Comparison of ENCODE assay signal across 13 cellular contexts in the genomic region with DNA sequence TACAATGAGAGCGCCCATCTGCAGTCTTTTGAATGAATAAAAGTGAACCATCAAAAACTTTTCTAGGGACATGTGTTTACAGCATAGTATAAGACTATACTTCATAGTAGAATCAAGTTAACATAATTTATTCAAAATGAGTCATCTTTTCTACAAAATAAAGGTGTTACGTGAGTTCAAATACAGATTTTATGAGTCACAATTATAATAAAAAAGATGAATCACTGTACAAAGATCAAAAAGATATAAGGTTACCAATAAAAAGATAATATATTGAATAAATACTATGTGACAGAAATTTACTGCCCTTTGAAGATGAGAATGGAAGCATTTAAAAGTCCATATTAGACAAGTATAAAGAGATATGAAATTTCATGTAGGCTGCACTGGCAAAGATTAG. TPM values are rescaled to one million over a fixed set of nuclear protein-coding genes. Genes with fewer than 3 reads are reported as not detected.
A peak's percentile ranks its signal among the peaks of the same experiment; 100 is the strongest.
DNase-seq lines count a peak whose midpoint lies in the region; ATAC-seq, FAIRE-seq and TF ChIP-seq lines count a peak whose summit lies in the region.
"Had no signal": no experiment of that assay in that cellular context is flagged by ENCODE, and none has a peak within 500 bp of the region (broad histone marks: within the 10 kb centered on the region; RNA-seq: fewer than 3 reads in every experiment).

No MANE protein-coding gene starts in this region.

- H3K36me3 ChIP-seq in IMR-90 (ENCODE audit: control insufficient read depth, insufficient read depth, low read length) (no peaks in the 10 kb centered on the region), GM12878 (ENCODE audit: control insufficient read depth in 2 of 2, insufficient read depth in 2 of 2, low read length in 1 of 2) (peaks cover 0 to 4% of the 10 kb centered on the region in 2 experiments; a peak in 1 of 4 replicates), neural progenitor cell (peaks cover 3% of the 10 kb centered on the region)
- H3K36me3 ChIP-seq: thoracic aorta had no signal

- no peak for TF ChIP-seq RAD21 in IMR-90 (IDR thresholded peaks at IDR 0.05; ENCODE audit: low read length)
- no peak for TF ChIP-seq RAD21 in GM12878 (IDR thresholded peaks at IDR 0.05; ENCODE audit: insufficient read depth, low read depth, low read length)

- no peak overlapping the region for H3K56ac ChIP-seq in IMR-90 (ENCODE audit: extremely low read depth, insufficient read depth, low read length)

- H3K27me3 Mint-ChIP-seq in neural progenitor cell (ENCODE audit: insufficient read depth, low read depth) = no peaks in the 10 kb centered on the region

- POLR2A ChIA-PET in IMR-90 (lab: Charles Lee; ENCODE audit: unreplicated experiment) (no interaction called here), GM12878 (lab: Charles Lee) (no interaction called here)

- H3K4me3 ChIP-seq in IMR-90 (ENCODE audit: insufficient read depth, low read depth, low read length) (no peak overlapping the region), GM12878 (no peak overlapping the region), neural progenitor cell (peak overlapping the region; percentile 83)
- H3K4me3 ChIP-seq: thoracic aorta had no signal

- RAD21 ChIA-PET in GM12878 (lab: Charles Lee; ENCODE audit: unreplicated experiment) = interaction anchor here (1.0 kb wide), 1 partner anchor 56 kb away, joined by 3 read pairs; no protein-coding TSS in a partner anchor

- peaks cover 3 to 22% of the 10 kb centered on the region in 2 experiments; a peak in 3 of 4 replicates for H3K79me1 ChIP-seq in IMR-90 (ENCODE audit: low read depth in 1 of 2, low read length in 2 of 2)

- H2AFZ ChIP-seq in IMR-90 (replicated peaks; ENCODE audit: low read length, poor library complexity) = no peak overlapping the region
- no peak overlapping the region for H2AFZ ChIP-seq in GM12878 (ENCODE audit: control insufficient read depth, low read depth, low read length)
- no peak overlapping the region for H2AFZ ChIP-seq in neural progenitor cell (replicated peaks)

- H2AK5ac ChIP-seq in IMR-90 (ENCODE audit: low read depth, low read length) = no peak overlapping the region

- no peak for TF ChIP-seq EP300 in GM12878 (IDR thresholded peaks at IDR 0.05; ENCODE audit: borderline replicate concordance in 1 of 2, control insufficient read depth in 1 of 2, low read depth in 2 of 2, low read length in 2 of 2)

- no TSS peak for BruUV-seq in IMR-90 (replicated peaks; lab: Mats Ljungman, UMichigan)
- no TSS peak for BruUV-seq in GM12878 (replicated peaks; lab: Mats Ljungman, UMichigan)

- no peak overlapping the region for H3K27ac Mint-ChIP-seq in neural progenitor cell

- no peak for FAIRE-seq in GM12878 (lab: Jason Lieb, UNC)
- FAIRE-seq: TTC549 had no signal

- TF ChIP-seq POLR2A in IMR-90 (IDR thresholded peaks at IDR 0.05; ENCODE audit: low read depth, low read length) = no peak
- no peak for TF ChIP-seq POLR2A in GM12878 (IDR thresholded peaks at IDR 0.05; ENCODE audit: low read depth, low read length)

- in situ Hi-C loops in IMR-90 (cut with MboI; ENCODE audit: low sequenced_read_pairs) = no loop called here
- in situ Hi-C loops in GM12878 (cut with MboI) = no loop called here

- H3K9ac ChIP-seq in IMR-90 (ENCODE audit: low read depth, low read length) (no peak overlapping the region), GM12878 (ENCODE audit: control insufficient read depth, insufficient read depth, low read length) (no peak overlapping the region), neural progenitor cell (no peak overlapping the region)

- H3K9me1 ChIP-seq in IMR-90 (ENCODE audit: insufficient read depth, low read length) = no peaks in the 10 kb centered on the region

- H3K4me2 ChIP-seq in IMR-90 (ENCODE audit: low read depth, low read length) (no peak overlapping the region; the same call in 1 of the 2 replicates), GM12878 (ENCODE audit: control insufficient read depth, insufficient read depth) (0 out of 2 replicates have a peak overlapping the region, but pooled peaks have one; percentile 52), neural progenitor cell (peak overlapping the region; percentile 82)

- H3K4me3 Mint-ChIP-seq in neural progenitor cell = no peak overlapping the region

- no peak overlapping the region for H2AK9ac ChIP-seq in IMR-90 (replicated peaks; ENCODE audit: low read depth, low read length, poor library complexity)

- H4K20me1 ChIP-seq in IMR-90 (ENCODE audit: insufficient read depth, low read length) = peaks cover 4% of the 10 kb centered on the region; the same call in 1 of the 2 replicates
- H4K20me1 ChIP-seq in GM12878 (ENCODE audit: control insufficient read depth, insufficient read depth) = no peaks in the 10 kb centered on the region
- H4K20me1 ChIP-seq in neural progenitor cell (ENCODE audit: low read depth) = peaks cover 49% of the 10 kb centered on the region

- no peak overlapping the region for H3K4ac ChIP-seq in IMR-90 (ENCODE audit: low read depth, low read length)

- H3K27me3 ChIP-seq in IMR-90 (ENCODE audit: control insufficient read depth, insufficient read depth, low read length) (no peaks in the 10 kb centered on the region), GM12878 (replicated peaks in 1 of 2; ENCODE audit: control insufficient read depth in 2 of 2, insufficient read depth in 2 of 2, low read length in 1 of 2) (no peaks in the 10 kb centered on the region; a peak in 1 of 4 replicates), neural progenitor cell (peaks cover 13% of the 10 kb centered on the region)

- no peak overlapping the region for H4K91ac ChIP-seq in IMR-90 (ENCODE audit: insufficient read depth, low read depth, low read length)

- WGBS in IMR-90 (ENCODE audit: extremely low coverage in 2 of 2, insufficient read length in 1 of 2), 2 experiments = no CpG with 5 or more reads among the region's 2 CpGs
- WGBS in GM12878 (ENCODE audit: insufficient coverage, insufficient replicate concordance, low lambda C conversion rate, missing lambda C conversion rate) = 97% methylated on average over 2 of the region's 2 CpGs

- H3K23ac ChIP-seq in IMR-90 (ENCODE audit: low read depth, low read length) = no peak overlapping the region

- SMC1A ChIA-PET in GM12878 (lab: Charles Lee; ENCODE audit: uncharacterized antibody, unreplicated experiment) = interaction anchor here (0.6 to 0.7 kb wide), 2 partner anchors 38 to 113 kb away, joined by 3 read pairs; no protein-coding TSS in a partner anchor

- dilution Hi-C loops in IMR-90 (cut with HindIII; ENCODE audit: low sequenced_read_pairs, unreplicated experiment) = no loop called here

- ATAC-seq in IMR-90 (ENCODE audit: low read depth) (no peak), GM12878 (no peak), HG03378 (IDR thresholded peaks at IDR 0.05; ENCODE audit: unreplicated experiment) (no peak)

- H3K14ac ChIP-seq in IMR-90 (replicated peaks; ENCODE audit: low read depth, low read length) = no peak overlapping the region

- H3K9me3 ChIP-seq in IMR-90 (ENCODE audit: control insufficient read depth, insufficient read depth, low read length) (no peaks in the 10 kb centered on the region), GM12878 (replicated peaks; ENCODE audit: control insufficient read depth, insufficient read depth, low read length) (no peaks in the 10 kb centered on the region), neural progenitor cell (ENCODE audit: low read depth) (no peaks in the 10 kb centered on the region)
- H3K9me3 ChIP-seq: thoracic aorta had no signal

- H3K36me3 Mint-ChIP-seq in neural progenitor cell = no peaks in the 10 kb centered on the region

- H3F3A ChIP-seq in neural progenitor cell (ENCODE audit: low read depth) = peaks cover 25% of the 10 kb centered on the region

- CTCF ChIA-PET in IMR-90 (lab: Yijun Ruan, JAX) = no interaction called here
- CTCF ChIA-PET in GM12878 (lab: Yijun Ruan, JAX) = interaction anchor here (0.7 to 1.4 kb wide), 3 partner anchors 42 to 248 kb away, joined by 3 read pairs; no protein-coding TSS in a partner anchor

- H3K4me1 Mint-ChIP-seq in neural progenitor cell = peaks cover 39% of the 10 kb centered on the region

- H3K9me3 Mint-ChIP-seq in neural progenitor cell = no peaks in the 10 kb centered on the region

- no peak overlapping the region for H2BK120ac ChIP-seq in IMR-90 (ENCODE audit: low read depth, low read length)

- H2BK5ac ChIP-seq in IMR-90 (ENCODE audit: low read depth, low read length, poor library complexity, severe bottlenecking) = no peak overlapping the region

- no peaks in the 10 kb centered on the region for H3K4me1 ChIP-seq in IMR-90 (ENCODE audit: control insufficient read depth, insufficient read depth, low read length)
- peaks cover 4% of the 10 kb centered on the region; the same call in 1 of the 2 replicates for H3K4me1 ChIP-seq in GM12878 (ENCODE audit: control insufficient read depth, insufficient read depth, low read length)
- H3K4me1 ChIP-seq in neural progenitor cell = peaks cover 66% of the 10 kb centered on the region

- H3K27ac ChIP-seq in IMR-90 (ENCODE audit: insufficient read depth, low read length) (no peak overlapping the region), GM12878 (ENCODE audit: control insufficient read depth, insufficient read depth) (no peak overlapping the region), neural progenitor cell (no peak overlapping the region)
- H3K27ac ChIP-seq: 22Rv1, thoracic aorta had no signal

- intact Hi-C loops in IMR-90 (cut with micrococcal nuclease) (loop anchor here (2.0 kb wide), 1 partner anchor 17 kb away; no protein-coding TSS in a partner anchor), GM12878 (cut with micrococcal nuclease; ENCODE audit: unreplicated experiment) (no loop called here)

- no peak overlapping the region for H4K5ac ChIP-seq in IMR-90 (ENCODE audit: low read depth, low read length)

- TF ChIP-seq CTCF in IMR-90 (conservative IDR thresholded peaks at IDR 0.05; ENCODE audit: low read depth, low read length) = no peak
- TF ChIP-seq CTCF in GM12878 (IDR thresholded peaks at IDR 0.05 in 2 of 3, conservative IDR thresholded peaks at IDR 0.05 in 1 of 3; ENCODE audit: control insufficient read depth in 2 of 3, extremely low read depth in 1 of 3, insufficient read depth in 1 of 3, low read depth in 3 of 3, low read length in 3 of 3) = no peak
- TF ChIP-seq CTCF in neural progenitor cell (IDR thresholded peaks at IDR 0.05) = no peak

- no peak overlapping the region for H2BK15ac ChIP-seq in IMR-90 (ENCODE audit: low read depth, low read length)

- H2BK20ac ChIP-seq in IMR-90 (ENCODE audit: low read depth, low read length) = no peak overlapping the region

- no peak overlapping the region for H4K8ac ChIP-seq in IMR-90 (ENCODE audit: low read depth in 2 of 2, low read length in 2 of 2)

- H3K79me2 ChIP-seq in GM12878 (ENCODE audit: control insufficient read depth, insufficient read depth, low read length) (peaks cover 53% of the 10 kb centered on the region), neural progenitor cell (ENCODE audit: low read depth) (peaks cover 77% of the 10 kb centered on the region)

- DNase-seq in DMS153 (lab: John Stamatoyannopoulos, UW) = peak; percentile 23
- DNase-seq in DMS153 treated with DMSO at 0.1 percent for 48 hours (lab: John Stamatoyannopoulos, UW; ENCODE audit: unreplicated experiment) = no peak
- DNase-seq in IMR-90 = peak; percentile 11
- no peak for DNase-seq in GM12878 (ENCODE audit: low read depth, low spot score)
- no peak for DNase-seq in neural progenitor cell (ENCODE audit: low spot score)
- no peak for DNase-seq in NCI-H1930 (lab: John Stamatoyannopoulos, UW)
- no peak for DNase-seq in OCI-M1 (lab: John Stamatoyannopoulos, UW)
- DNase-seq: activated CD8-positive, alpha-beta memory T cell treated with anti-CD3 and anti-CD28 coated beads, Interleukin-2, amount 50 U/mL, for 48 hours; retina had no signal

- H3K18ac ChIP-seq in IMR-90 (ENCODE audit: low read depth, low read length) = no peak overlapping the region

RNA-seq across cellular contexts. Expression of a gene that starts 2.8 kb away (rescaled TPM):
- total RNA-seq in IMR-90 (2012; rRNA removed) (9.3 and 15.0 TPM in 2 replicates), GM12878 (2014; rRNA removed) (8.1 and 9.0 TPM in 2 replicates), GM12878 (2014; rRNA removed; fragmentation: Illumina TruSeq; extraction: Trizol) (17.4 and 20.1 TPM in 2 replicates), GM12878 (2021) (17.5 and 21.5 TPM in 2 replicates), neural progenitor cell (ENCODE audit: low replicate concordance) (33.2 and 49.7 TPM in 2 replicates)
- polyA plus RNA-seq in IMR-90 (2012; rRNA removed) (16.5 and 17.4 TPM in 2 replicates), GM12878 (2011; rRNA removed) (33.7 and 56.7 TPM in 2 replicates), GM12878 (2014; fragmentation: Illumina TruSeq; extraction: Trizol) (36.4 and 46.9 TPM in 2 replicates), GM12878 (2014; fragmentation: Nextera tagmentation; extraction: Ambion mirVana) (10 to 100 TPM; 31.3 to 43.5 TPM), GM12878 (2014; rRNA removed) (19.2 and 21.6 TPM in 2 replicates), GM12878 (2016; fragmentation: Nextera tagmentation; extraction: Ambion mirVana) (10 to 100 TPM; 33.0 to 35.8 TPM)
- polyA plus RNA-seq in IMR-90 (2012; cell fraction: cytosol; rRNA removed) = 2.3 and 3.0 TPM in 2 replicates
- 3.8 and 40.0 TPM in 2 replicates for polyA plus RNA-seq in IMR-90 (2012; cell fraction: nucleus; rRNA removed; ENCODE audit: low replicate concordance)
- total RNA-seq in GM12878 (2013; cell fraction: nucleolus; rRNA removed) = 41.6 and 43.2 TPM in 2 replicates
- 10.4 TPM for polyA plus RNA-seq in GM12878 (2011; ENCODE audit: low read depth)
- 12.8 and 14.7 TPM in 2 replicates for polyA plus RNA-seq in GM12878 (2011; cell fraction: cytosol; rRNA removed)
- 21.7 and 30.6 TPM in 2 replicates for polyA plus RNA-seq in GM12878 (2011; cell fraction: nucleus; rRNA removed)
- 20.7 and 21.4 TPM in 2 replicates for polyA plus RNA-seq in GM12878 (2012)
- 17.1 and 23.0 TPM in 2 replicates for polyA minus RNA-seq in GM12878 (2011; rRNA and poly(A)+ RNA removed)
- 7.6 and 9.1 TPM in 2 replicates for polyA minus RNA-seq in GM12878 (2011; cell fraction: cytosol; rRNA and poly(A)+ RNA removed)
- polyA minus RNA-seq in GM12878 (2011; cell fraction: nucleus; rRNA and poly(A)+ RNA removed) = 29.9 and 30.5 TPM in 2 replicates

Comparison
In these comparisons a context has a peak if more than half of its experiments do, and no peak if none do; other contexts are left out.
1. DNase-seq: peak in DMS153 (single experiment) and IMR-90 (single experiment); none in DMS153 treated with DMSO at 0.1 percent for 48 hours (single experiment), GM12878 (single experiment), neural progenitor cell (single experiment), NCI-H1930 (0 of 2) and OCI-M1 (single experiment).